In genomic region chr10:77970869-77971803, GRCh38 we compare ENCODE assay signal across 9 cellular contexts. TPM values are rescaled to one million over a fixed set of nuclear protein-coding genes. Genes with fewer than 3 reads are reported as not detected.
A peak's percentile ranks its signal among the peaks of the same experiment; 100 is the strongest.
DNase-seq lines count a peak whose midpoint lies in the region; ATAC-seq and TF ChIP-seq lines count a peak whose summit lies in the region.
"Had no signal": no experiment of that assay in that cellular context is flagged by ENCODE, and none has a peak within 500 bp of the region (broad histone marks: within the 10 kb centered on the region; RNA-seq: fewer than 3 reads in every experiment).

No MANE protein-coding gene starts in this region.

- no peak for TF ChIP-seq CTCF in gastroesophageal sphincter (IDR thresholded peaks at IDR 0.05)

- H3K9me3 ChIP-seq in gastroesophageal sphincter = no peaks in the 10 kb centered on the region

- peaks cover 0 to 71% (median 7%) of the 10 kb centered on the region in 3 donors for H3K4me1 ChIP-seq in gastroesophageal sphincter

- 6 to 17% methylated on average over 6 to 7 of the region's 7 CpGs for WGBS in gastroesophageal sphincter (ENCODE audit: low coverage in 1 of 2), 2 donors

- ATAC-seq in stimulated activated naive CD8-positive, alpha-beta T cell treated with anti-CD3 and anti-CD28 coated beads, Interleukin-15, Interleukin-2, amounts not matched to agents 100 U/mL and 50 U/mL, for 24 hours = no peak
- ATAC-seq in stimulated activated naive CD8-positive, alpha-beta T cell treated with anti-CD3 and anti-CD28 coated beads, Interleukin-15, amount 100 ng/mL, for 72 hours = no peak
- ATAC-seq in gastroesophageal sphincter = peak; percentile 94
- ATAC-seq in HG03108 (IDR thresholded peaks at IDR 0.05; ENCODE audit: unreplicated experiment) = no peak
- ATAC-seq in HG03342 (IDR thresholded peaks at IDR 0.05; ENCODE audit: unreplicated experiment) = no peak

- DNase-seq in stimulated activated naive CD8-positive, alpha-beta T cell treated with anti-CD3 and anti-CD28 coated beads, Interleukin-15, Interleukin-2, amounts not matched to agents 100 U/mL and 50 U/mL, for 24 hours = peak; percentile 20
- DNase-seq in stimulated activated naive CD8-positive, alpha-beta T cell treated with anti-CD3 and anti-CD28 coated beads, Interleukin-15, amount 100 ng/mL, for 72 hours = no peak
- peak; percentile 31 for DNase-seq in activated CD4-positive, alpha-beta memory T cell treated with anti-CD3 and anti-CD28 coated beads, Interleukin-2, amount 10 ng/mL, durations not matched to agents 7 days and 5 days
- DNase-seq in pulmonary artery endothelial cell (ENCODE audit: low read depth, low spot score) (peak; percentile 7), retina (no peak)

- no peak overlapping the region for H3K4me3 Mint-ChIP-seq in stimulated activated naive CD8-positive, alpha-beta T cell treated with anti-CD3 and anti-CD28 coated beads, Interleukin-15, amount 100 ng/mL, for 72 hours
- no peak overlapping the region for H3K4me3 Mint-ChIP-seq in activated CD4-positive, alpha-beta memory T cell treated with anti-CD3 and anti-CD28 coated beads, Interleukin-2, amount 10 ng/mL, durations not matched to agents 7 days and 5 days

- H3K27me3 ChIP-seq in gastroesophageal sphincter = no peaks in the 10 kb centered on the region
- H3K27me3 ChIP-seq: dorsolateral prefrontal cortex had no signal

- TF ChIP-seq EP300 in gastroesophageal sphincter (IDR thresholded peaks at IDR 0.05) = peak; percentile 66

- peak overlapping the region in 1 of 2 donors; percentile 80 for H3K27ac Mint-ChIP-seq in stimulated activated naive CD8-positive, alpha-beta T cell treated with anti-CD3 and anti-CD28 coated beads, Interleukin-15, amount 100 ng/mL, for 72 hours
- H3K27ac Mint-ChIP-seq in activated CD4-positive, alpha-beta memory T cell treated with anti-CD3 and anti-CD28 coated beads, Interleukin-2, amount 10 ng/mL, durations not matched to agents 7 days and 5 days = peak overlapping the region; percentile 31

- peaks cover 0 to 8% of the 10 kb centered on the region in 2 donors for H3K36me3 ChIP-seq in gastroesophageal sphincter

- no peaks in the 10 kb centered on the region for H3K4me1 Mint-ChIP-seq in stimulated activated naive CD8-positive, alpha-beta T cell treated with anti-CD3 and anti-CD28 coated beads, Interleukin-15, amount 100 ng/mL, for 72 hours
- H3K4me1 Mint-ChIP-seq in activated CD4-positive, alpha-beta memory T cell treated with anti-CD3 and anti-CD28 coated beads, Interleukin-2, amount 10 ng/mL, durations not matched to agents 7 days and 5 days = peaks cover 11% of the 10 kb centered on the region

- no peak overlapping the region for H3K4me3 ChIP-seq in gastroesophageal sphincter
- H3K4me3 ChIP-seq: dorsolateral prefrontal cortex had no signal

- H3K27ac ChIP-seq in gastroesophageal sphincter = peak overlapping the region; percentile 81 to 89 (median 88)

- no peaks in the 10 kb centered on the region for H3K9me3 Mint-ChIP-seq in stimulated activated naive CD8-positive, alpha-beta T cell treated with anti-CD3 and anti-CD28 coated beads, Interleukin-15, amount 100 ng/mL, for 72 hours
- H3K9me3 Mint-ChIP-seq in activated CD4-positive, alpha-beta memory T cell treated with anti-CD3 and anti-CD28 coated beads, Interleukin-2, amount 10 ng/mL, durations not matched to agents 7 days and 5 days = no peaks in the 10 kb centered on the region

- CTCF ChIA-PET in activated CD4-positive, alpha-beta memory T cell treated with anti-CD3 and anti-CD28 coated beads, Interleukin-2, amount 10 ng/mL, durations not matched to agents 7 days and 5 days (lab: Charles Lee) = interaction anchor here (0.6 kb wide), 1 partner anchor 832 kb away, joined by 4 read pairs; no protein-coding TSS in a partner anchor

- no peak for TF ChIP-seq POLR2A in gastroesophageal sphincter (IDR thresholded peaks at IDR 0.05)

- H3K36me3 Mint-ChIP-seq in activated CD4-positive, alpha-beta memory T cell treated with anti-CD3 and anti-CD28 coated beads, Interleukin-2, amount 10 ng/mL, durations not matched to agents 7 days and 5 days (ENCODE audit: low read depth) = peaks cover 12% of the 10 kb centered on the region

- no peaks in the 10 kb centered on the region for H3K27me3 Mint-ChIP-seq in stimulated activated naive CD8-positive, alpha-beta T cell treated with anti-CD3 and anti-CD28 coated beads, Interleukin-15, amount 100 ng/mL, for 72 hours
- H3K27me3 Mint-ChIP-seq in activated CD4-positive, alpha-beta memory T cell treated with anti-CD3 and anti-CD28 coated beads, Interleukin-2, amount 10 ng/mL, durations not matched to agents 7 days and 5 days = no peaks in the 10 kb centered on the region

- POLR2A ChIA-PET in activated CD4-positive, alpha-beta memory T cell treated with anti-CD3 and anti-CD28 coated beads, Interleukin-2, amount 10 ng/mL, durations not matched to agents 7 days and 5 days (lab: Charles Lee) = no interaction called here

RNA-seq across cellular contexts. Expression of gene DLG5, which starts 44.6 kb away (rescaled TPM):
- 1 to 10 TPM; 9.6 to 9.9 TPM for total RNA-seq in activated CD4-positive, alpha-beta memory T cell treated with anti-CD3 and anti-CD28 coated beads, Interleukin-2, amount 10 ng/mL, durations not matched to agents 7 days and 5 days
- total RNA-seq in gastroesophageal sphincter (100 to 1,000 TPM in 1 of 4 donors, 10 to 100 TPM in 3; 52.0 to 127 (median 56.3) TPM), pulmonary artery endothelial cell (9.6 and 10.2 TPM in 2 replicates)

RNA-seq across cellular contexts. Expression of gene POLR3A, which starts 58.2 kb away (rescaled TPM):
- total RNA-seq in activated CD4-positive, alpha-beta memory T cell treated with anti-CD3 and anti-CD28 coated beads, Interleukin-2, amount 10 ng/mL, durations not matched to agents 7 days and 5 days = 10 to 100 TPM; 16.6 to 16.8 TPM
- 10 to 100 TPM in 3 of 4 donors, 1 to 10 TPM in 1; 10.0 to 13.5 (median 12.0) TPM for total RNA-seq in gastroesophageal sphincter
- total RNA-seq in pulmonary artery endothelial cell = 18.4 and 26.3 TPM in 2 replicates

Comparison
In these comparisons a context has a peak if more than half of its experiments do, and no peak if none do; other contexts are left out.
1. DNase-seq: peak in stimulated activated naive CD8-positive, alpha-beta T cell treated with anti-CD3 and anti-CD28 coated beads, Interleukin-15, Interleukin-2, amounts not matched to agents 100 U/mL and 50 U/mL, for 24 hours (single experiment), activated CD4-positive, alpha-beta memory T cell treated with anti-CD3 and anti-CD28 coated beads, Interleukin-2, amount 10 ng/mL, durations not matched to agents 7 days and 5 days (single experiment) and pulmonary artery endothelial cell (single experiment); none in stimulated activated naive CD8-positive, alpha-beta T cell treated with anti-CD3 and anti-CD28 coated beads, Interleukin-15, amount 100 ng/mL, for 72 hours (0 of 2) and retina (single experiment).